In genomic region chr15:60477991-60478632, GRCh38 we compare ENCODE assay signal across 8 cellular contexts. TPM values are rescaled to one million over a fixed set of nuclear protein-coding genes. Genes with fewer than 3 reads are reported as not detected.
DNase-seq lines count a peak whose midpoint lies in the region; ATAC-seq and TF ChIP-seq lines count a peak whose summit lies in the region.

No MANE protein-coding gene starts in this region.

- peak overlapping the region; percentile 98 for H3K4me3 Mint-ChIP-seq in activated naive CD8-positive, alpha-beta T cell treated with anti-CD3 and anti-CD28 coated beads, Interleukin-2, amount 10 ng/mL, durations not matched to agents 7 days and 5 days
- peak overlapping the region; percentile 98 for H3K4me3 Mint-ChIP-seq in progenitor cell of endocrine pancreas (ENCODE audit: low read depth)

- H3K4me1 ChIP-seq in heart left ventricle: peaks cover 3 to 43% (median 30%) of the 10 kb centered on the region in 12 donors

- H3K27ac Mint-ChIP-seq in activated naive CD8-positive, alpha-beta T cell treated with anti-CD3 and anti-CD28 coated beads, Interleukin-2, amount 10 ng/mL, durations not matched to agents 7 days and 5 days: peak overlapping the region; percentile 99
- peak overlapping the region; percentile 99 for H3K27ac Mint-ChIP-seq in progenitor cell of endocrine pancreas

- WGBS in heart left ventricle, 4 donors: 4 to 14% (median 7%) methylated on average over 9 of the region's 9 CpGs

- no peak for ATAC-seq in activated naive CD8-positive, alpha-beta T cell treated with anti-CD3 and anti-CD28 coated beads, Interleukin-2, amount 10 ng/mL, durations not matched to agents 7 days and 5 days (ENCODE audit: low read depth)
- ATAC-seq in heart left ventricle: peak; percentile 43 to 71 (median 55)
- no peak for ATAC-seq in HG03196 (IDR thresholded peaks at IDR 0.05; ENCODE audit: unreplicated experiment)
- no peak for ATAC-seq in GM18873 (IDR thresholded peaks at IDR 0.05; ENCODE audit: low FRiP score, unreplicated experiment)

- H3K36me3 ChIP-seq in heart left ventricle: peaks cover 0 to 25% (median 16%) of the 10 kb centered on the region in 9 donors

- intact Hi-C loops in heart left ventricle (cut with DNase I): loop anchor here in 1 of 10 donors (2.0 kb wide), 1 partner anchor 79 kb away; no protein-coding TSS in a partner anchor

- H3K27me3 Mint-ChIP-seq in activated naive CD8-positive, alpha-beta T cell treated with anti-CD3 and anti-CD28 coated beads, Interleukin-2, amount 10 ng/mL, durations not matched to agents 7 days and 5 days: no peaks in the 10 kb centered on the region
- H3K27me3 Mint-ChIP-seq in progenitor cell of endocrine pancreas: no peaks in the 10 kb centered on the region

- DNase-seq in ELR (ENCODE audit: low read depth): peak; percentile 56
- DNase-seq in LHCN-M2 (ENCODE audit: low read depth): peak; percentile 48
- no peak for DNase-seq in activated naive CD8-positive, alpha-beta T cell treated with anti-CD3 and anti-CD28 coated beads, Interleukin-2, amount 10 ng/mL, durations not matched to agents 7 days and 5 days
- DNase-seq in heart left ventricle: no peak
- DNase-seq in progenitor cell of endocrine pancreas (ENCODE audit: low spot score, unreplicated experiment): no peak
- DNase-seq in hippocampal formation (lab: John Stamatoyannopoulos, UW): no peak

- peak overlapping the region; percentile 90 to 98 (median 92) for H3K27ac ChIP-seq in heart left ventricle

- peak in 1 of 2 donors; percentile 11 for TF ChIP-seq POLR2A in heart left ventricle (IDR thresholded peaks at IDR 0.05)

- H3K27me3 ChIP-seq in heart left ventricle: no peaks in the 10 kb centered on the region

- TF ChIP-seq CTCF in heart left ventricle (IDR thresholded peaks at IDR 0.05) (no peak), progenitor cell of endocrine pancreas (IDR thresholded peaks at IDR 0.05; ENCODE audit: unreplicated experiment) (no peak)

- H3K9me3 ChIP-seq in heart left ventricle: no peaks in the 10 kb centered on the region

- no peaks in the 10 kb centered on the region for H3K9me3 Mint-ChIP-seq in activated naive CD8-positive, alpha-beta T cell treated with anti-CD3 and anti-CD28 coated beads, Interleukin-2, amount 10 ng/mL, durations not matched to agents 7 days and 5 days
- no peaks in the 10 kb centered on the region for H3K9me3 Mint-ChIP-seq in progenitor cell of endocrine pancreas (ENCODE audit: low read depth)

- H3K4me1 Mint-ChIP-seq in activated naive CD8-positive, alpha-beta T cell treated with anti-CD3 and anti-CD28 coated beads, Interleukin-2, amount 10 ng/mL, durations not matched to agents 7 days and 5 days: peaks cover 42% of the 10 kb centered on the region
- H3K4me1 Mint-ChIP-seq in progenitor cell of endocrine pancreas (ENCODE audit: low read depth): peaks cover 25% of the 10 kb centered on the region

- peak overlapping the region; percentile 60 to 90 (median 73) for H3K4me3 ChIP-seq in heart left ventricle

- POLR2A ChIA-PET in activated naive CD8-positive, alpha-beta T cell treated with anti-CD3 and anti-CD28 coated beads, Interleukin-2, amount 10 ng/mL, durations not matched to agents 7 days and 5 days (lab: Charles Lee): interaction anchor here (1.0 to 3.0 kb wide), 4 partner anchors 11 to 366 kb away, joined by 3 to 31 read pairs (median 4); partner anchors contain the start of gene ANXA2

- peaks cover 10% of the 10 kb centered on the region for H3K36me3 Mint-ChIP-seq in activated naive CD8-positive, alpha-beta T cell treated with anti-CD3 and anti-CD28 coated beads, Interleukin-2, amount 10 ng/mL, durations not matched to agents 7 days and 5 days
- H3K36me3 Mint-ChIP-seq in progenitor cell of endocrine pancreas (ENCODE audit: insufficient read depth): peaks cover 6% of the 10 kb centered on the region

RNA-seq across cellular contexts. Expression of gene ICE2, which starts 0.8 kb away (rescaled TPM):
- total RNA-seq in LHCN-M2 (2014; rRNA removed) (16.4 and 20.0 TPM in 2 replicates), heart left ventricle (10 to 100 TPM in 8 of 9 donors, 1 to 10 TPM in 1; 9.1 to 28.8 (median 23.7) TPM), progenitor cell of endocrine pancreas (84.8 and 85.1 TPM in 2 replicates)
- 9.4 TPM for polyA plus RNA-seq in LHCN-M2 (2012)
- 10 to 100 TPM; 65.1 to 81.4 TPM for total RNA-seq in activated naive CD8-positive, alpha-beta T cell treated with anti-CD3 and anti-CD28 coated beads, Interleukin-2, amount 10 ng/mL, durations not matched to agents 7 days and 5 days
- 10 to 100 TPM in 1 of 2 donors, 1 to 10 TPM in 1; 8.4 to 11.1 TPM for polyA plus RNA-seq in heart left ventricle

Comparison
In these comparisons a context has a peak if more than half of its experiments do, and no peak if none do; other contexts are left out.
1. DNase-seq: peak in ELR (single experiment) and LHCN-M2 (single experiment); none in activated naive CD8-positive, alpha-beta T cell treated with anti-CD3 and anti-CD28 coated beads, Interleukin-2, amount 10 ng/mL, durations not matched to agents 7 days and 5 days (single experiment), heart left ventricle (0 of 5), progenitor cell of endocrine pancreas (single experiment) and hippocampal formation (0 of 2).
2. ATAC-seq: peak in heart left ventricle (4 of 4); none in activated naive CD8-positive, alpha-beta T cell treated with anti-CD3 and anti-CD28 coated beads, Interleukin-2, amount 10 ng/mL, durations not matched to agents 7 days and 5 days (single experiment), HG03196 (single experiment) and GM18873 (single experiment).